8 cellular contexts compared by ENCODE assay signal in the genomic region with DNA sequence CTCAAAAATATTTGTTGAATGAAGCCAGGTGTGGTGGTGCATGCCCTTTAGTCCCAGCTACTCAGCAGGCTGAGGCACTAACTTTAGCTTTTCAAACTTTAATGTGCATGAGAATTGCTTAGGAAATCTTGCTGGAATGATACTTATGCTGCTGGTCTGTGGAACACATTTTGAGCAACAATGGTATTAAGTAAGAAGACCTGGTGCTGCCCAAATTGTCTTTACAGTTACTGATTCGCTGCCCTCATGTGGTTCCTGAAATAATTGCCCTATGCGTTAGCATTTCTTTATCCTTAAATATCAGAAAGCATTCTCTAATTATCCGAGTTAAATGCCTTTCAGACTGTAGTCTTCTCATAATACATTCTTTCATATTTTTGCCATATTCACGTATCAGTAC.
DNase-seq lines count a peak whose midpoint lies in the region; ATAC-seq, FAIRE-seq and TF ChIP-seq lines count a peak whose summit lies in the region.

No MANE protein-coding gene starts in this region.

- peak; percentile 81 for ATAC-seq in left lung

- H3K4me1 ChIP-seq in Loucy (ENCODE audit: insufficient read depth, low read length, poor library complexity, severe bottlenecking) (peaks cover 3% of the 10 kb centered on the region), astrocyte (ENCODE audit: insufficient read depth, low read length) (no peaks in the 10 kb centered on the region), left lung (peaks cover 0 to 5% of the 10 kb centered on the region in 2 donors)

- H3K4me1 Mint-ChIP-seq in astrocyte (ENCODE audit: low read depth, unreplicated experiment): peaks cover 11% of the 10 kb centered on the region
- H3K4me1 Mint-ChIP-seq in T-helper 2 cell treated with Interferon-gamma antibody and Interleukin-4, amounts not matched to agents 5 μg/mL and 100 μg/mL, for 36 hours (ENCODE audit: low read depth): no peaks in the 10 kb centered on the region

- H3K9me2 ChIP-seq in Loucy (replicated peaks; ENCODE audit: low read depth, low read length): no peaks in the 10 kb centered on the region

- H3K9me3 ChIP-seq in Loucy (ENCODE audit: insufficient read depth, low read depth, low read length) (no peaks in the 10 kb centered on the region), astrocyte (ENCODE audit: insufficient read depth, low read depth, low read length) (no peaks in the 10 kb centered on the region), left lung (no peaks in the 10 kb centered on the region)

- H3K36me3 Mint-ChIP-seq in astrocyte (ENCODE audit: low read depth, unreplicated experiment): no peaks in the 10 kb centered on the region
- H3K36me3 Mint-ChIP-seq in T-helper 2 cell treated with Interferon-gamma antibody and Interleukin-4, amounts not matched to agents 5 μg/mL and 100 μg/mL, for 36 hours (ENCODE audit: low read depth): no peaks in the 10 kb centered on the region

- H4K20me1 ChIP-seq in Loucy (ENCODE audit: insufficient read depth, low read length, poor library complexity, severe bottlenecking) (no peaks in the 10 kb centered on the region), astrocyte (ENCODE audit: insufficient read depth, low read length) (no peaks in the 10 kb centered on the region)

- intact Hi-C loops in left lung (cut with DNase I): no loop called here
- intact Hi-C loops in posterior vena cava (cut with DNase I): no loop called here

- H3K4me2 ChIP-seq in Loucy (ENCODE audit: low read depth, low read length, poor library complexity, severe bottlenecking) (no peak overlapping the region), astrocyte (ENCODE audit: low read length) (no peak overlapping the region)

- no peak overlapping the region for H3K9ac ChIP-seq in Loucy (ENCODE audit: low read depth, low read length, poor library complexity, severe bottlenecking)
- no peak overlapping the region for H3K9ac ChIP-seq in astrocyte (ENCODE audit: low read length)

- FAIRE-seq in astrocyte (lab: Jason Lieb, UNC): no peak

- no peak overlapping the region for H3K27ac ChIP-seq in astrocyte (ENCODE audit: low read depth, low read length)
- H3K27ac ChIP-seq in left lung: no peak overlapping the region

- DNase-seq in COR-L47 (lab: John Stamatoyannopoulos, UW): peak; percentile 32
- DNase-seq in astrocyte (ENCODE audit: low read depth): no peak
- no peak for DNase-seq in left lung
- no peak for DNase-seq in T-helper 2 cell treated with Interferon-gamma antibody and Interleukin-4, amounts not matched to agents 5 μg/mL and 100 μg/mL, for 36 hours (ENCODE audit: low spot score)
- no peak for DNase-seq in posterior vena cava (ENCODE audit: low spot score)
- DNase-seq in GM19238 (ENCODE audit: insufficient read length, low spot score): no peak
- DNase-seq in NCI-H187 (lab: John Stamatoyannopoulos, UW): no peak

- H3F3A ChIP-seq in Loucy (ENCODE audit: low read depth): no peaks in the 10 kb centered on the region

- H3K4me3 ChIP-seq in Loucy (ENCODE audit: low read length, poor library complexity, severe bottlenecking) (no peak overlapping the region), astrocyte (ENCODE audit: insufficient read depth, low read depth, low read length) (no peak overlapping the region), left lung (no peak overlapping the region)

- no peak overlapping the region for H2AFZ ChIP-seq in Loucy (ENCODE audit: low read length)
- H2AFZ ChIP-seq in astrocyte (ENCODE audit: low read depth, low read length): no peak overlapping the region

- TF ChIP-seq CTCF in Loucy (conservative IDR thresholded peaks at IDR 0.05; ENCODE audit: low read length) (peak; percentile 74), astrocyte (IDR thresholded peaks at IDR 0.05; ENCODE audit: insufficient read depth, low read depth, low read length) (peak; percentile 16), left lung (IDR thresholded peaks at IDR 0.05) (peak in 1 of 2 donors; percentile 27)

- H3K27me3 Mint-ChIP-seq in astrocyte (ENCODE audit: low read depth, unreplicated experiment): peaks cover 2% of the 10 kb centered on the region
- peaks cover 5% of the 10 kb centered on the region for H3K27me3 Mint-ChIP-seq in T-helper 2 cell treated with Interferon-gamma antibody and Interleukin-4, amounts not matched to agents 5 μg/mL and 100 μg/mL, for 36 hours (ENCODE audit: low read depth)

- H3K36me3 ChIP-seq in Loucy (ENCODE audit: insufficient read depth, low read length) (no peaks in the 10 kb centered on the region), astrocyte (ENCODE audit: insufficient read depth, low read length) (no peaks in the 10 kb centered on the region), left lung (no peaks in the 10 kb centered on the region)

- no peaks in the 10 kb centered on the region for H3K9me3 Mint-ChIP-seq in astrocyte (ENCODE audit: unreplicated experiment)
- no peaks in the 10 kb centered on the region for H3K9me3 Mint-ChIP-seq in T-helper 2 cell treated with Interferon-gamma antibody and Interleukin-4, amounts not matched to agents 5 μg/mL and 100 μg/mL, for 36 hours

- H3K27me3 ChIP-seq in Loucy (ENCODE audit: insufficient read depth, low read length, poor library complexity, severe bottlenecking): no peaks in the 10 kb centered on the region
- no peaks in the 10 kb centered on the region for H3K27me3 ChIP-seq in astrocyte (ENCODE audit: insufficient read depth, low read length)
- no peaks in the 10 kb centered on the region for H3K27me3 ChIP-seq in left lung

- H3K4me3 Mint-ChIP-seq in astrocyte (ENCODE audit: unreplicated experiment): no peak overlapping the region
- H3K4me3 Mint-ChIP-seq in T-helper 2 cell treated with Interferon-gamma antibody and Interleukin-4, amounts not matched to agents 5 μg/mL and 100 μg/mL, for 36 hours: no peak overlapping the region

- H3K27ac Mint-ChIP-seq in astrocyte (ENCODE audit: unreplicated experiment): no peak overlapping the region
- no peak overlapping the region for H3K27ac Mint-ChIP-seq in T-helper 2 cell treated with Interferon-gamma antibody and Interleukin-4, amounts not matched to agents 5 μg/mL and 100 μg/mL, for 36 hours

- H3K79me2 ChIP-seq in Loucy (ENCODE audit: insufficient read depth, low read length) (no peaks in the 10 kb centered on the region), astrocyte (ENCODE audit: insufficient read depth, low read length) (no peaks in the 10 kb centered on the region)
